In genomic region chr11:2105536-2105935, GRCh38 we compare ENCODE assay signal across 25 cellular contexts. TPM values are rescaled to one million over a fixed set of nuclear protein-coding genes. Genes with fewer than 3 reads are reported as not detected.
"Had no signal": no experiment of that assay in that cellular context is flagged by ENCODE, and none has a peak within 500 bp of the region (broad histone marks: within the 10 kb centered on the region; RNA-seq: fewer than 3 reads in every experiment).

No MANE protein-coding gene starts in this region.

- H2AFZ ChIP-seq: hepatocyte had no signal

- H3K4me2 ChIP-seq: hepatocyte had no signal

- H3K36me3 ChIP-seq: esophagus squamous epithelium, pancreas, prostate gland, right lobe of liver, thoracic aorta, transverse colon had no signal

- H3K27ac ChIP-seq: esophagus squamous epithelium, foreskin keratinocyte, hepatocyte, pancreas, prostate gland, right lobe of liver, thoracic aorta, transverse colon had no signal

- H3K27me3 ChIP-seq: hepatocyte, pancreas, right lobe of liver, transverse colon had no signal

- H3K79me2 ChIP-seq: hepatocyte had no signal

- FAIRE-seq: colon, pancreas had no signal

- DNase-seq: effector memory CD8-positive, alpha-beta T cell; esophagus squamous epithelium; foreskin keratinocyte; natural killer cell; occipital lobe; retina; stimulated activated CD4-positive, alpha-beta T cell treated with anti-CD3 and anti-CD28 coated beads, Interleukin-2, amount 100 ng/mL, for 24 hours; stimulated activated CD4-positive, alpha-beta T cell treated with anti-CD3 and anti-CD28 coated beads, Interleukin-4, amount 100 ng/mL, for 4 hours; stimulated activated naive B cell treated with anti-CD40 and anti-IgM and Interleukin-4, amounts not matched to agents 10 μg/mL and 1 μg/mL and 100 μg/mL, for 72 hours; stimulated activated naive CD8-positive, alpha-beta T cell treated with anti-CD3 and anti-CD28 coated beads, Interleukin-15, amount 100 ng/mL, for 72 hours; substantia nigra; transverse colon had no signal

- H3K9me3 ChIP-seq: esophagus squamous epithelium, pancreas, prostate gland, right lobe of liver, thoracic aorta, transverse colon had no signal

- ATAC-seq: effector memory CD8-positive, alpha-beta T cell; foreskin keratinocyte; natural killer cell; pancreas; right lobe of liver; stimulated activated naive B cell treated with anti-CD40 and anti-IgM and Interleukin-4, amounts not matched to agents 10 μg/mL and 1 μg/mL and 100 μg/mL, for 72 hours; stimulated activated naive CD8-positive, alpha-beta T cell treated with anti-CD3 and anti-CD28 coated beads, Interleukin-15, amount 100 ng/mL, for 72 hours had no signal

- H3K4me3 ChIP-seq: esophagus squamous epithelium, hepatocyte, pancreas, prostate gland, right lobe of liver, thoracic aorta, transverse colon had no signal

- H3K4me1 ChIP-seq: foreskin keratinocyte, pancreas, prostate gland, right lobe of liver had no signal

RNA-seq across cellular contexts. Expression of gene IGF2, which starts 33.7 kb away (rescaled TPM):
- total RNA-seq: natural killer cell had no signal

RNA-seq across cellular contexts. Expression of gene INS, which starts 55.5 kb away (rescaled TPM):
- total RNA-seq: epithelial cell of proximal tubule, esophagus squamous epithelium, foreskin keratinocyte, hepatocyte, kidney epithelial cell, lower leg skin, mesothelial cell of epicardium, myocyte, natural killer cell, neural crest cell, occipital lobe, prostate gland, right lobe of liver, thoracic aorta, transverse colon, ureter had no signal
- polyA plus RNA-seq: foreskin keratinocyte, hepatocyte had no signal
